In the genomic region with DNA sequence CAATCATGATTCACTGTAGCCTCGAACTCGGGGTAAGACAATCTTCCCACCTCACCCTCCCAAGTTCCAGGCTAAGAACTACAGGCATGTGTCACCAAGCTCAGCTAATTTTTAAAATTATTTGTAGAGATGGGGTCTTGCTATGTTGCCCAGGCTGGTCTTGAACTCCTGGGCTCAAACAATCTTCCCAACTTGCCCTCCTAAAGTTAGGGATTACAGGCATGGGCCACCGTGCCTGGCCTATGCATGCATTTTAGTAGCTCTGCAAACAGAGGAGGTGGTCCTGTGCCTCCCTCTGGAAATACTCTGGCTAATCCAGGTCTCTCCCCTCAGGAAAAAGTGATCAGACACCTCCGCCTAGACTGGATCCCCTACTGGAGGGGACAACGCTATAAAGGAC, we compare ENCODE assay signal across 18 cellular contexts. TPM values are rescaled to one million over a fixed set of nuclear protein-coding genes. Genes with fewer than 3 reads are reported as not detected.
A peak's percentile ranks its signal among the peaks of the same experiment; 100 is the strongest.
DNase-seq lines count a peak whose midpoint lies in the region; ATAC-seq, FAIRE-seq and TF ChIP-seq lines count a peak whose summit lies in the region.
"Had no signal": no experiment of that assay in that cellular context is flagged by ENCODE, and none has a peak within 500 bp of the region (broad histone marks: within the 10 kb centered on the region; RNA-seq: fewer than 3 reads in every experiment).

No MANE protein-coding gene starts in this region.

- in situ Hi-C loops in HepG2 (cut with HindIII; ENCODE audit: extremely low pct_ligation_motif_present, low pct_unique_long_range_greater_than_20kb), result no loop called here

- no peak for TF ChIP-seq EP300 in HepG2 (IDR thresholded peaks at IDR 0.05; ENCODE audit: low read depth in 2 of 2, low read length in 2 of 2)
- TF ChIP-seq EP300 in HepG2 (CRISPR knock-in tag; IDR thresholded peaks at IDR 0.05; ENCODE audit: borderline replicate concordance), result no peak

- H3K9ac ChIP-seq in HepG2 (ENCODE audit: insufficient read depth, low read depth, low read length), result no peak overlapping the region

- H3K27me3 Mint-ChIP-seq in WTC11 (ENCODE audit: low read depth), result no peaks in the 10 kb centered on the region
- H3K27me3 Mint-ChIP-seq in progenitor cell of endocrine pancreas, result no peaks in the 10 kb centered on the region

- H3K4me2 ChIP-seq in HepG2 (ENCODE audit: low read depth, low read length), result no peak overlapping the region
- H3K4me2 ChIP-seq: GM23338 had no signal

- no peaks in the 10 kb centered on the region for H3K9me3 ChIP-seq in HepG2 (ENCODE audit: low read length)
- no peaks in the 10 kb centered on the region for H3K9me3 ChIP-seq in SJCRH30 (replicated peaks)
- H3K9me3 ChIP-seq: Caco-2 had no signal

- H3K36me3 ChIP-seq in HepG2 (replicated peaks in 1 of 2; ENCODE audit: control insufficient read depth in 1 of 2, insufficient read depth in 2 of 2, low read length in 2 of 2) (peaks cover 4 to 37% of the 10 kb centered on the region in 2 experiments), SJCRH30 (no peaks in the 10 kb centered on the region)

- POLR2A ChIA-PET in WTC11 (lab: Charles Lee), result no interaction called here
- POLR2A ChIA-PET in HepG2 (lab: Yijun Ruan, JAX), result no interaction called here

- no peak for TF ChIP-seq CTCF in WTC11 (IDR thresholded peaks at IDR 0.05)
- no peak for TF ChIP-seq CTCF in HepG2 (CRISPR knock-in tag; IDR thresholded peaks at IDR 0.05)
- TF ChIP-seq CTCF in progenitor cell of endocrine pancreas (IDR thresholded peaks at IDR 0.05; ENCODE audit: unreplicated experiment), result no peak

- H4K20me1 ChIP-seq in HepG2 (ENCODE audit: insufficient read depth, low read length), result no peaks in the 10 kb centered on the region

- TF ChIP-seq POLR2A in HepG2 (IDR thresholded peaks at IDR 0.05; ENCODE audit: insufficient read depth in 1 of 2, low read depth in 2 of 2, low read length in 2 of 2), result no peak

- 96% methylated on average over 5 of the region's 5 CpGs for WGBS in HepG2 (ENCODE audit: low lambda C conversion rate)

- no peak for FAIRE-seq in HepG2 (lab: Jason Lieb, UNC)
- FAIRE-seq: GM12878, GM18507 had no signal

- H3K4me3 Mint-ChIP-seq in WTC11 (no peak overlapping the region), progenitor cell of endocrine pancreas (ENCODE audit: low read depth) (no peak overlapping the region)
- H3K4me3 Mint-ChIP-seq: CD8-positive, alpha-beta T cell; GM23338; H9; HFFc6 had no signal

- ATAC-seq in WTC11 (no peak), HepG2 (no peak), HG03378 (IDR thresholded peaks at IDR 0.05; ENCODE audit: unreplicated experiment) (no peak)
- ATAC-seq: CD8-positive, alpha-beta T cell; GM12878; GM23338; HCT116 had no signal

- peaks cover 15% of the 10 kb centered on the region for H3K4me1 ChIP-seq in HepG2 (ENCODE audit: insufficient read depth, low read length)
- peaks cover 3% of the 10 kb centered on the region; the same call in 1 of the 2 replicates for H3K4me1 ChIP-seq in SJCRH30

- H3K4me3 ChIP-seq in HepG2 (replicated peaks in 1 of 3; ENCODE audit: insufficient read depth in 1 of 3, low read depth in 2 of 3, low read length in 3 of 3) (no peak overlapping the region), SJCRH30 (no peak overlapping the region)
- H3K4me3 ChIP-seq: GM12878, GM23338 had no signal

- H3K27me3 ChIP-seq in HepG2 (ENCODE audit: control insufficient read depth in 1 of 2, insufficient read depth in 2 of 2, low read length in 2 of 2) (no peaks in the 10 kb centered on the region), SJCRH30 (no peaks in the 10 kb centered on the region; the same call in 1 of the 2 replicates)

- no peaks in the 10 kb centered on the region; the same call in 1 of the 2 replicates for H3K36me3 Mint-ChIP-seq in WTC11
- H3K36me3 Mint-ChIP-seq in progenitor cell of endocrine pancreas (ENCODE audit: insufficient read depth), result no peaks in the 10 kb centered on the region

- no TSS peak for BruUV-seq in HepG2 (replicated peaks; lab: Mats Ljungman, UMichigan)

- no peak for TF ChIP-seq RAD21 in HepG2 (CRISPR knock-in tag; IDR thresholded peaks at IDR 0.05)

- H3K9me3 Mint-ChIP-seq in WTC11 (no peaks in the 10 kb centered on the region), progenitor cell of endocrine pancreas (ENCODE audit: low read depth) (no peaks in the 10 kb centered on the region)
- H3K9me3 Mint-ChIP-seq: CD8-positive, alpha-beta T cell; GM23338; H9; HFFc6 had no signal

- H3K27ac ChIP-seq in HepG2 (ENCODE audit: extremely low read length, insufficient read depth, low read length) (no peak overlapping the region), SJCRH30 (no peak overlapping the region)

- H3K27ac Mint-ChIP-seq in WTC11 (no peak overlapping the region), progenitor cell of endocrine pancreas (peak overlapping the region; percentile 11)
- H3K27ac Mint-ChIP-seq: CD8-positive, alpha-beta T cell; GM23338; HFFc6 had no signal

- no peak for DNase-seq in WTC11 (ENCODE audit: low spot score)
- DNase-seq in HepG2 (ENCODE audit: low spot score), result no peak
- no peak for DNase-seq in progenitor cell of endocrine pancreas (ENCODE audit: low spot score, unreplicated experiment)
- DNase-seq in SJCRH30, result no peak
- no peak for DNase-seq in medulla oblongata (ENCODE audit: extremely low spot score)
- DNase-seq: C1 segment of cervical spinal cord; Caco-2; CD8-positive, alpha-beta T cell; DMS153; EL; GDM1; H9; HFFc6 had no signal

- intact Hi-C loops in HepG2 (cut with micrococcal nuclease; ENCODE audit: unreplicated experiment), result no loop called here

- H2AFZ ChIP-seq in HepG2 (ENCODE audit: low read length), result no peak overlapping the region
- H2AFZ ChIP-seq: GM23338 had no signal

- no peaks in the 10 kb centered on the region for H3K79me2 ChIP-seq in HepG2 (ENCODE audit: insufficient read depth, low read length)

- H3K4me1 Mint-ChIP-seq in WTC11, result no peaks in the 10 kb centered on the region
- peaks cover 3% of the 10 kb centered on the region for H3K4me1 Mint-ChIP-seq in progenitor cell of endocrine pancreas (ENCODE audit: low read depth)
- H3K4me1 Mint-ChIP-seq: GM23338, H9 had no signal

- CTCF ChIA-PET in WTC11 (lab: Charles Lee) (interaction anchor here (0.6 kb wide), 1 partner anchor 123 kb away, joined by 3 read pairs; no protein-coding TSS in a partner anchor), HepG2 (lab: Yijun Ruan, JAX; ENCODE audit: low intra/inter-chr PET ratio, low total read pairs) (no interaction called here)

TF ChIP-seq in HepG2, 621 proteins besides CTCF, POLR2A, EP300 and RAD21 (continues in another document):
- TF ChIP-seq TEAD3 (CRISPR knock-in tag; optimal IDR thresholded peaks at IDR 0.05; ENCODE audit: borderline replicate concordance), result no peak

RNA-seq across cellular contexts. Expression of gene TRIM14, which starts 21.5 kb away (rescaled TPM):
- total RNA-seq in WTC11 (2021) (11.9 to 18.4 TPM (median 18.2 TPM) in 3 replicates), HepG2 (2016; rRNA removed; fragmentation: Illumina TruSeq; extraction: Trizol) (13.0 and 13.8 TPM in 2 replicates), progenitor cell of endocrine pancreas (2.9 and 3.1 TPM in 2 replicates)
- total RNA-seq in HepG2 (2016; cell fraction: cytosol; rRNA removed; fragmentation: Illumina TruSeq; extraction: Trizol; ENCODE audit: low read depth), result 2.3 TPM in 2 replicates
- 12.7 and 13.4 TPM in 2 replicates for total RNA-seq in HepG2 (2016; cell fraction: insoluble cytoplasmic fraction; rRNA removed; fragmentation: Illumina TruSeq; extraction: Trizol)
- total RNA-seq in HepG2 (2016; cell fraction: membrane; rRNA removed; fragmentation: Illumina TruSeq; extraction: Trizol), result 10.0 and 10.5 TPM in 2 replicates
- 8.9 and 10.9 TPM in 2 replicates for total RNA-seq in HepG2 (2016; cell fraction: nucleus; rRNA removed; fragmentation: Illumina TruSeq; extraction: Trizol)
- 9.2 and 10.7 TPM in 2 replicates for polyA plus RNA-seq in HepG2 (2011; rRNA removed)
- polyA plus RNA-seq in HepG2 (2011; cell fraction: cytosol; rRNA removed), result 9.6 and 10.5 TPM in 2 replicates
- 17.8 and 18.3 TPM in 2 replicates for polyA plus RNA-seq in HepG2 (2011; cell fraction: nucleus; rRNA removed)
- polyA plus RNA-seq in HepG2 (2012), result 10.9 and 11.2 TPM in 2 replicates
- 2.3 and 2.5 TPM in 2 replicates for polyA plus RNA-seq in HepG2 (2016; cell fraction: cytosol; fragmentation: Illumina TruSeq; extraction: Trizol; ENCODE audit: low read depth)
- polyA plus RNA-seq in HepG2 (2016; cell fraction: insoluble cytoplasmic fraction; fragmentation: Illumina TruSeq; extraction: Trizol; ENCODE audit: low read depth), result 20.7 and 23.4 TPM in 2 replicates
- 10.0 and 10.7 TPM in 2 replicates for polyA plus RNA-seq in HepG2 (2016; cell fraction: membrane; fragmentation: Illumina TruSeq; extraction: Trizol; ENCODE audit: low read depth)
- 27.9 and 30.3 TPM in 2 replicates for polyA plus RNA-seq in HepG2 (2016; cell fraction: nucleus; fragmentation: Illumina TruSeq; extraction: Trizol; ENCODE audit: insufficient read depth, low read depth)
- 11.5 and 20.5 TPM in 2 replicates for polyA minus RNA-seq in HepG2 (2011; rRNA and poly(A)+ RNA removed; ENCODE audit: low replicate concordance)
- 7.7 and 8.4 TPM in 2 replicates for polyA minus RNA-seq in HepG2 (2011; cell fraction: cytosol; rRNA and poly(A)+ RNA removed)
- 7.7 and 8.5 TPM in 2 replicates for polyA minus RNA-seq in HepG2 (2011; cell fraction: nucleus; rRNA and poly(A)+ RNA removed)
- 0.22 and 0.30 TPM in 2 replicates for total RNA-seq in SJCRH30 (2014; rRNA removed; shearing (Covaris generic))

RNA-seq across cellular contexts. Expression of gene CORO2A, which starts 51.9 kb away (rescaled TPM):
- total RNA-seq in WTC11 (2021), result 32.5 to 37.0 TPM (median 35.9 TPM) in 3 replicates
- total RNA-seq in HepG2 (2016; rRNA removed; fragmentation: Illumina TruSeq; extraction: Trizol), result 14.4 and 19.8 TPM in 2 replicates
- 3.5 and 3.6 TPM in 2 replicates for total RNA-seq in HepG2 (2016; cell fraction: cytosol; rRNA removed; fragmentation: Illumina TruSeq; extraction: Trizol; ENCODE audit: low read depth)
- total RNA-seq in HepG2 (2016; cell fraction: insoluble cytoplasmic fraction; rRNA removed; fragmentation: Illumina TruSeq; extraction: Trizol), result 14.0 and 19.0 TPM in 2 replicates
- 12.4 and 12.5 TPM in 2 replicates for total RNA-seq in HepG2 (2016; cell fraction: membrane; rRNA removed; fragmentation: Illumina TruSeq; extraction: Trizol)
- 8.5 and 10.2 TPM in 2 replicates for total RNA-seq in HepG2 (2016; cell fraction: nucleus; rRNA removed; fragmentation: Illumina TruSeq; extraction: Trizol)
- 12.9 and 15.3 TPM in 2 replicates for polyA plus RNA-seq in HepG2 (2011; rRNA removed)
- 12.3 and 15.4 TPM in 2 replicates for polyA plus RNA-seq in HepG2 (2011; cell fraction: cytosol; rRNA removed)
- polyA plus RNA-seq in HepG2 (2011; cell fraction: nucleus; rRNA removed), result 7.9 and 8.1 TPM in 2 replicates
- polyA plus RNA-seq in HepG2 (2012), result 5.9 and 8.4 TPM in 2 replicates
- 5.6 TPM in 2 replicates for polyA plus RNA-seq in HepG2 (2016; cell fraction: cytosol; fragmentation: Illumina TruSeq; extraction: Trizol; ENCODE audit: low read depth)
- 21.2 and 23.2 TPM in 2 replicates for polyA plus RNA-seq in HepG2 (2016; cell fraction: insoluble cytoplasmic fraction; fragmentation: Illumina TruSeq; extraction: Trizol; ENCODE audit: low read depth)
- 9.4 and 10.3 TPM in 2 replicates for polyA plus RNA-seq in HepG2 (2016; cell fraction: membrane; fragmentation: Illumina TruSeq; extraction: Trizol; ENCODE audit: low read depth)
- polyA plus RNA-seq in HepG2 (2016; cell fraction: nucleus; fragmentation: Illumina TruSeq; extraction: Trizol; ENCODE audit: insufficient read depth, low read depth), result 21.7 and 22.4 TPM in 2 replicates
- polyA minus RNA-seq in HepG2 (2011; rRNA and poly(A)+ RNA removed; ENCODE audit: low replicate concordance), result 7.1 and 26.4 TPM in 2 replicates
- 9.8 and 10.3 TPM in 2 replicates for polyA minus RNA-seq in HepG2 (2011; cell fraction: cytosol; rRNA and poly(A)+ RNA removed)
- polyA minus RNA-seq in HepG2 (2011; cell fraction: nucleus; rRNA and poly(A)+ RNA removed), result 4.6 and 5.3 TPM in 2 replicates
- total RNA-seq in progenitor cell of endocrine pancreas, result 6.0 and 7.0 TPM in 2 replicates
- 0.55 and 0.61 TPM in 2 replicates for total RNA-seq in SJCRH30 (2014; rRNA removed; shearing (Covaris generic))

Comparison
In these comparisons a context has a peak if more than half of its experiments do, and no peak if none do; other contexts are left out.
1. Of the 50 proteins assayed by ChIP-seq in both HepG2 and WTC11: peak only in HepG2: none; only in WTC11: none; in both: ZNF121; in neither: 49.